ENCODE assay signal across 24 cellular contexts in the genomic region with DNA sequence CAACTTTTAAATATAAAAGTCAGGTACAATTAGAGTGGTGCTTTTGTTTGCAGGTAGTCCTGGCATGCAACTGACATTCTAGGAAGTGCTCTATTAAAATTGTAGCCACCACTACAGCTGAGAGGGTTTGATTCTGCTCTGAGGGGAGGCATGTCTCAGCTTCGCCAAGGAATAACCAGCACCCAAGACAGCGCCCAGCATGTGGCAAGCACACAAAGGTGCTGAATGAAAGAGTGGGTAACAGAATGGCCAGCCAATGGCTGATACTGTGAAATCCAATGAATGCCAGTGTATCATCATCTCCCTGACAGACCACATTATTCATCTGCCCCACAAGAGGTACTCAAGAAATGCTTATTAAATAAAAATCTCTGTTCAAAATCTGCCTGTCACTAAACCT.
"Had no signal": no experiment of that assay in that cellular context is flagged by ENCODE, and none has a peak within 500 bp of the region (broad histone marks: within the 10 kb centered on the region; RNA-seq: fewer than 3 reads in every experiment).

No MANE protein-coding gene starts in this region.

- H3K36me3 Mint-ChIP-seq: brain had no signal

- H3K27ac ChIP-seq: esophagus squamous epithelium, gastroesophageal sphincter, left ventricle myocardium inferior, parathyroid adenoma, SK-N-MC, testis had no signal

- H3K27me3 ChIP-seq: esophagus squamous epithelium, gastroesophageal sphincter, testis, upper lobe of left lung had no signal

- ATAC-seq: activated CD4-positive, alpha-beta T cell treated with anti-CD3 and anti-CD28 coated beads for 36 hours; gastroesophageal sphincter; sciatic nerve; stimulated activated naive B cell treated with anti-CD40 and anti-IgM and Interleukin-4, amounts not matched to agents 10 μg/mL and 1 μg/mL and 100 μg/mL, for 72 hours; T-cell had no signal

- H3K9ac ChIP-seq: parathyroid adenoma had no signal

- H3K4me3 Mint-ChIP-seq: activated CD4-positive, alpha-beta T cell treated with anti-CD3 and anti-CD28 coated beads for 36 hours; brain; endodermal cell; nephron progenitor cell; stimulated activated naive B cell treated with anti-CD40 and anti-IgM and Interleukin-4, amounts not matched to agents 10 μg/mL and 1 μg/mL and 100 μg/mL, for 72 hours; T-cell had no signal

- H3K27me3 Mint-ChIP-seq: activated CD4-positive, alpha-beta T cell treated with anti-CD3 and anti-CD28 coated beads for 36 hours; stimulated activated naive B cell treated with anti-CD40 and anti-IgM and Interleukin-4, amounts not matched to agents 10 μg/mL and 1 μg/mL and 100 μg/mL, for 72 hours; T-cell had no signal

- DNase-seq: activated CD4-positive, alpha-beta T cell treated with anti-CD3 and anti-CD28 coated beads for 36 hours; activated CD4-positive, alpha-beta T cell treated with anti-CD3 and anti-CD28 coated beads, Interleukin-2, amount 50 U/mL, for 48 hours; activated effector memory CD4-positive, alpha-beta T cell treated with Interleukin-2 at 50 U/mL for 16 hours; activated naive CD4-positive, alpha-beta T cell treated with anti-CD3 and anti-CD28 coated beads, Interleukin-2, amount 50 U/mL, for 16 hours; activated T-cell treated with anti-CD3 and anti-CD28 coated beads, Interleukin-2, amount 50 U/mL, for 48 hours; aorta; endodermal cell; esophagus squamous epithelium; head of caudate nucleus; hypothalamus; left ventricle myocardium inferior; midbrain; nephron progenitor cell; small intestine; stimulated activated CD4-positive, alpha-beta T cell treated with anti-CD3 and anti-CD28 coated beads, Interleukin-2, amount 100 ng/mL, for 24 hours; stimulated activated naive B cell treated with anti-CD40 and anti-IgM and Interleukin-4, amounts not matched to agents 10 μg/mL and 1 μg/mL and 100 μg/mL, for 72 hours; T-cell; testis; upper lobe of left lung had no signal

- H3K79me2 ChIP-seq: parathyroid adenoma had no signal

- H2AFZ ChIP-seq: parathyroid adenoma had no signal

- H3K4me3 ChIP-seq: esophagus squamous epithelium, gastroesophageal sphincter, left ventricle myocardium inferior, SK-N-MC, testis, upper lobe of left lung had no signal

- H3K27ac Mint-ChIP-seq: activated CD4-positive, alpha-beta T cell treated with anti-CD3 and anti-CD28 coated beads for 36 hours; brain; endodermal cell; nephron progenitor cell had no signal

- H3K4me1 Mint-ChIP-seq: endodermal cell had no signal

- H3K9me3 ChIP-seq: esophagus squamous epithelium, gastroesophageal sphincter, left ventricle myocardium inferior, testis, upper lobe of left lung had no signal

- H3K9me3 Mint-ChIP-seq: brain; endodermal cell; nephron progenitor cell; stimulated activated naive B cell treated with anti-CD40 and anti-IgM and Interleukin-4, amounts not matched to agents 10 μg/mL and 1 μg/mL and 100 μg/mL, for 72 hours; T-cell had no signal
